In genomic region chr2:64065516-64065915, GRCh38 we compare ENCODE assay signal across 13 cellular contexts. TPM values are rescaled to one million over a fixed set of nuclear protein-coding genes. Genes with fewer than 3 reads are reported as not detected.
A peak's percentile ranks its signal among the peaks of the same experiment; 100 is the strongest.
DNase-seq lines count a peak whose midpoint lies in the region; ATAC-seq and TF ChIP-seq lines count a peak whose summit lies in the region.
"Had no signal": no experiment of that assay in that cellular context is flagged by ENCODE, and none has a peak within 500 bp of the region (broad histone marks: within the 10 kb centered on the region; RNA-seq: fewer than 3 reads in every experiment).

No MANE protein-coding gene starts in this region.

- H3K4me1 Mint-ChIP-seq in CD4-positive, CD25-positive, alpha-beta regulatory T cell = peaks cover 17 to 36% (median 29%) of the 10 kb centered on the region in 4 donors

- H4K20me1 ChIP-seq in DOHH2 (ENCODE audit: control insufficient read depth, insufficient read depth, low read depth, low read length) = no peaks in the 10 kb centered on the region
- H4K20me1 ChIP-seq: BLaER1 treated with 17β-estradiol and CSF1 and Interleukin-3, amounts not matched to agents 10 nM and 100 nM had no signal

- peaks cover 6% of the 10 kb centered on the region for H3K4me1 ChIP-seq in CD4-positive, CD25-positive, alpha-beta regulatory T cell (ENCODE audit: control insufficient read depth, insufficient read depth, low read length, poor library complexity, severe bottlenecking)
- H3K4me1 ChIP-seq in DOHH2 (ENCODE audit: control insufficient read depth, low read length) (peaks cover 70% of the 10 kb centered on the region), mesendoderm (ENCODE audit: control insufficient read depth, low read depth, low read length) (peaks cover 2% of the 10 kb centered on the region)

- no peak overlapping the region for H3K18ac ChIP-seq in mesendoderm (ENCODE audit: low read length)

- peak overlapping the region; percentile 42 for H2BK15ac ChIP-seq in mesendoderm (replicated peaks; ENCODE audit: low read depth)

- H3K9me3 Mint-ChIP-seq in CD4-positive, CD25-positive, alpha-beta regulatory T cell = peaks cover 0 to 2% (median 0%) of the 10 kb centered on the region in 7 donors
- H3K9me3 Mint-ChIP-seq in activated naive CD4-positive, alpha-beta T cell treated with anti-CD3 and anti-CD28 coated beads, Interleukin-2, amount 50 U/mL, for 72 hours = peaks cover 0 to 13% of the 10 kb centered on the region in 2 donors
- H3K9me3 Mint-ChIP-seq: dendritic cell treated with granulocyte-macrophage colony-stimulating factor and Interleukin-4, amounts not matched to agents 40 ng/mL and 50 ng/mL, for 4 days had no signal

- no peak overlapping the region for H4K8ac ChIP-seq in mesendoderm (ENCODE audit: low read depth, low read length)

- no peak overlapping the region for H4K5ac ChIP-seq in mesendoderm (ENCODE audit: low read length)

- H3K27me3 ChIP-seq in CD4-positive, CD25-positive, alpha-beta regulatory T cell (ENCODE audit: control insufficient read depth, insufficient read depth, low read length) = no peaks in the 10 kb centered on the region
- H3K27me3 ChIP-seq in DOHH2 (ENCODE audit: control insufficient read depth, low read length) (no peaks in the 10 kb centered on the region), mesendoderm (ENCODE audit: insufficient read depth, low read length, poor library complexity) (no peaks in the 10 kb centered on the region)
- H3K27me3 ChIP-seq: BLaER1 treated with 17β-estradiol and CSF1 and Interleukin-3, amounts not matched to agents 10 nM and 100 nM had no signal

- H3K79me1 ChIP-seq in mesendoderm (ENCODE audit: low read length) = no peaks in the 10 kb centered on the region

- no peak overlapping the region for H2BK5ac ChIP-seq in mesendoderm (ENCODE audit: low read length)

- H3K27ac Mint-ChIP-seq in CD4-positive, CD25-positive, alpha-beta regulatory T cell = peak overlapping the region; percentile 88 to 96 (median 89)
- H3K27ac Mint-ChIP-seq in activated naive CD4-positive, alpha-beta T cell treated with anti-CD3 and anti-CD28 coated beads, Interleukin-2, amount 50 U/mL, for 72 hours = peak overlapping the region; percentile 32 to 91
- H3K27ac Mint-ChIP-seq: dendritic cell treated with granulocyte-macrophage colony-stimulating factor and Interleukin-4, amounts not matched to agents 40 ng/mL and 50 ng/mL, for 4 days had no signal

- H3K4me3 ChIP-seq in CD4-positive, CD25-positive, alpha-beta regulatory T cell (ENCODE audit: low read depth, low read length) = no peak overlapping the region
- H3K4me3 ChIP-seq in DOHH2 (ENCODE audit: low read length) = peak overlapping the region; percentile 65
- H3K4me3 ChIP-seq in mesendoderm (ENCODE audit: low read length) = no peak overlapping the region
- H3K4me3 ChIP-seq: BLaER1 treated with 17β-estradiol and CSF1 and Interleukin-3, amounts not matched to agents 10 nM and 100 nM had no signal

- no peak overlapping the region for H3K9ac ChIP-seq in mesendoderm (ENCODE audit: low read length)
- H3K9ac ChIP-seq: BLaER1 treated with 17β-estradiol and CSF1 and Interleukin-3, amounts not matched to agents 10 nM and 100 nM; SK-N-SH had no signal

- peak overlapping the region; percentile 50 for H3K23ac ChIP-seq in mesendoderm (ENCODE audit: low read length)

- no peaks in the 10 kb centered on the region for H3K9me2 ChIP-seq in DOHH2 (replicated peaks; ENCODE audit: control insufficient read depth, low read length)
- H3K9me2 ChIP-seq: SK-N-SH had no signal

- no peaks in the 10 kb centered on the region for H3K36me3 Mint-ChIP-seq in CD4-positive, CD25-positive, alpha-beta regulatory T cell
- H3K36me3 Mint-ChIP-seq in activated naive CD4-positive, alpha-beta T cell treated with anti-CD3 and anti-CD28 coated beads, Interleukin-2, amount 50 U/mL, for 72 hours = peaks cover 0 to 5% of the 10 kb centered on the region in 2 donors

- peak overlapping the region in 1 of 4 donors; percentile 45 for H3K4me3 Mint-ChIP-seq in CD4-positive, CD25-positive, alpha-beta regulatory T cell
- H3K4me3 Mint-ChIP-seq: activated CD4-positive, alpha-beta T cell treated with anti-CD3 and anti-CD28 coated beads, Interleukin-2, amount 10 ng/mL, durations not matched to agents 7 days and 5 days; dendritic cell treated with granulocyte-macrophage colony-stimulating factor and Interleukin-4, amounts not matched to agents 40 ng/mL and 50 ng/mL, for 4 days had no signal

- no CpG with 5 or more reads among the region's 6 CpGs for WGBS in mesendoderm (ENCODE audit: extremely low coverage, insufficient coverage, low lambda C conversion rate)

- no peak for DNase-seq in CD4-positive, CD25-positive, alpha-beta regulatory T cell
- DNase-seq in activated naive CD4-positive, alpha-beta T cell treated with anti-CD3 and anti-CD28 coated beads, Interleukin-2, amount 50 U/mL, for 72 hours (ENCODE audit: low spot score in 2 of 2) = no peak
- no peak for DNase-seq in mesendoderm
- DNase-seq in middle frontal gyrus (ENCODE audit: extremely low spot score, low spot score) = no peak
- DNase-seq in NCI-H1092 (lab: John Stamatoyannopoulos, UW) = no peak
- no peak for DNase-seq in AG08395 (ENCODE audit: low spot score)
- DNase-seq: islet precursor cell, NCI-H524 treated with DMSO at 0.1 percent for 48 hours, SK-N-SH had no signal

- H3K27me3 Mint-ChIP-seq in CD4-positive, CD25-positive, alpha-beta regulatory T cell = peaks cover 8% of the 10 kb centered on the region
- H3K27me3 Mint-ChIP-seq: activated CD4-positive, alpha-beta T cell treated with anti-CD3 and anti-CD28 coated beads, Interleukin-2, amount 10 ng/mL, durations not matched to agents 7 days and 5 days; dendritic cell treated with granulocyte-macrophage colony-stimulating factor and Interleukin-4, amounts not matched to agents 40 ng/mL and 50 ng/mL, for 4 days had no signal

- ATAC-seq in CD4-positive, CD25-positive, alpha-beta regulatory T cell (ENCODE audit: low read depth in 2 of 2) = no peak
- no peak for ATAC-seq in activated naive CD4-positive, alpha-beta T cell treated with anti-CD3 and anti-CD28 coated beads, Interleukin-2, amount 50 U/mL, for 72 hours

- no peaks in the 10 kb centered on the region for H3K36me3 ChIP-seq in CD4-positive, CD25-positive, alpha-beta regulatory T cell (ENCODE audit: control insufficient read depth, insufficient read depth, low read length)
- peaks cover 47% of the 10 kb centered on the region for H3K36me3 ChIP-seq in DOHH2 (ENCODE audit: control insufficient read depth, low read length)
- H3K36me3 ChIP-seq in mesendoderm (ENCODE audit: control insufficient read depth, insufficient read depth, low read length) = no peaks in the 10 kb centered on the region
- H3K36me3 ChIP-seq: BLaER1 treated with 17β-estradiol and CSF1 and Interleukin-3, amounts not matched to agents 10 nM and 100 nM had no signal

- H2BK120ac ChIP-seq in mesendoderm (ENCODE audit: low read depth, low read length) = no peak overlapping the region

- no peaks in the 10 kb centered on the region for H3K9me3 ChIP-seq in CD4-positive, CD25-positive, alpha-beta regulatory T cell (ENCODE audit: control insufficient read depth in 2 of 2, low read length in 2 of 2)
- no peaks in the 10 kb centered on the region for H3K9me3 ChIP-seq in DOHH2 (ENCODE audit: control insufficient read depth, insufficient read depth, low read length)
- H3K9me3 ChIP-seq: BLaER1 treated with 17β-estradiol and CSF1 and Interleukin-3, amounts not matched to agents 10 nM and 100 nM; SK-N-SH had no signal

- no peak overlapping the region for H2AK5ac ChIP-seq in mesendoderm (ENCODE audit: low read length)

- H3K27ac ChIP-seq in CD4-positive, CD25-positive, alpha-beta regulatory T cell (ENCODE audit: insufficient read depth, low read length, poor library complexity, severe bottlenecking) = no peak overlapping the region
- H3K27ac ChIP-seq in DOHH2 (ENCODE audit: low read depth, low read length) = peak overlapping the region; percentile 96
- H3K27ac ChIP-seq in mesendoderm (ENCODE audit: low read depth, low read length) = no peak overlapping the region
- H3K27ac ChIP-seq: BLaER1 treated with 17β-estradiol and CSF1 and Interleukin-3, amounts not matched to agents 10 nM and 100 nM had no signal

- H3F3A ChIP-seq in DOHH2 (ENCODE audit: control insufficient read depth, insufficient read depth) = peaks cover 26% of the 10 kb centered on the region

- TF ChIP-seq CTCF in DOHH2 (IDR thresholded peaks at IDR 0.05; ENCODE audit: low read depth, low read length, poor library complexity, severe bottlenecking) = no peak

- peaks cover 28% of the 10 kb centered on the region for H3K79me2 ChIP-seq in DOHH2 (ENCODE audit: control insufficient read depth, low read length)
- no peaks in the 10 kb centered on the region for H3K79me2 ChIP-seq in mesendoderm (ENCODE audit: control insufficient read depth, insufficient read depth, low read length)

- H3K56ac ChIP-seq in mesendoderm (ENCODE audit: low read length) = peak overlapping the region; percentile 47

- peak overlapping the region; percentile 43 for H3K4ac ChIP-seq in mesendoderm (ENCODE audit: low read depth, low read length)

- peak overlapping the region; percentile 62 for H3K4me2 ChIP-seq in DOHH2 (ENCODE audit: low read length)
- no peak overlapping the region for H3K4me2 ChIP-seq in mesendoderm (ENCODE audit: low read length)
- H3K4me2 ChIP-seq: SK-N-SH had no signal

RNA-seq across cellular contexts. Expression of gene VPS54, which starts 46.3 kb away (rescaled TPM):
- 20.7 TPM for total RNA-seq in CD4-positive, CD25-positive, alpha-beta regulatory T cell
- 10 to 100 TPM in 3 of 4 donors, 1 to 10 TPM in 1; 6.4 to 13.6 (median 11.3) TPM for polyA plus RNA-seq in CD4-positive, CD25-positive, alpha-beta regulatory T cell
- 10 to 100 TPM in 1 of 2 donors, 1 to 10 TPM in 1; 2.6 to 10.1 TPM for total RNA-seq in activated naive CD4-positive, alpha-beta T cell treated with anti-CD3 and anti-CD28 coated beads, Interleukin-2, amount 50 U/mL, for 72 hours
- polyA plus RNA-seq in mesendoderm (2013, experiment 1 of 2) = 6.7 TPM
- 7.0 TPM for polyA plus RNA-seq in mesendoderm (2013, experiment 2 of 2)
